In genomic region chr1:223731076-223731770, GRCh38 we compare ENCODE assay signal across 8 cellular contexts. TPM values are rescaled to one million over a fixed set of nuclear protein-coding genes. Genes with fewer than 3 reads are reported as not detected.
DNase-seq lines count a peak whose midpoint lies in the region; TF ChIP-seq lines count a peak whose summit lies in the region.

No MANE protein-coding gene starts in this region.

- H3K27me3 Mint-ChIP-seq in nephron progenitor cell (ENCODE audit: low read depth, poor library complexity) = no peaks in the 10 kb centered on the region
- no peaks in the 10 kb centered on the region for H3K27me3 Mint-ChIP-seq in activated T-helper 2 cell treated with anti-CD3 and anti-CD28 coated beads, Interferon-gamma antibody, Interleukin-2, Interleukin-4, amounts not matched to agents 10 μg/mL and 5 μg/mL and 100 μg/mL, durations not matched to agents 14 hours and 24 hours and 36 hours (ENCODE audit: low read depth)

- H3K4me3 Mint-ChIP-seq in nephron progenitor cell = no peak overlapping the region
- H3K4me3 Mint-ChIP-seq in activated T-helper 2 cell treated with anti-CD3 and anti-CD28 coated beads, Interferon-gamma antibody, Interleukin-2, Interleukin-4, amounts not matched to agents 10 μg/mL and 5 μg/mL and 100 μg/mL, durations not matched to agents 14 hours and 24 hours and 36 hours (ENCODE audit: low read depth) = no peak overlapping the region

- no peak for TF ChIP-seq CTCF in BE2C (IDR thresholded peaks at IDR 0.05; ENCODE audit: low read depth, low read length)
- no peak for TF ChIP-seq CTCF in nephron progenitor cell (IDR thresholded peaks at IDR 0.05)
- TF ChIP-seq CTCF in OCI-LY7 (conservative IDR thresholded peaks at IDR 0.05; ENCODE audit: low read length) = no peak

- in situ Hi-C loops in ACHN (cut with HindIII; ENCODE audit: low pct_ligation_motif_present, low pct_unique_long_range_greater_than_20kb, low sequenced_read_pairs) = no loop called here

- H3K27ac ChIP-seq in epithelial cell of prostate (peak overlapping the region; percentile 99), OCI-LY7 (ENCODE audit: low read depth, low read length, poor library complexity, severe bottlenecking) (no peak overlapping the region)

- H2AFZ ChIP-seq in OCI-LY7 (ENCODE audit: low read length) = no peak overlapping the region

- no peaks in the 10 kb centered on the region for H3K9me2 ChIP-seq in OCI-LY7 (ENCODE audit: insufficient read depth, low read length)

- no peaks in the 10 kb centered on the region for H3K79me2 ChIP-seq in OCI-LY7 (ENCODE audit: insufficient read depth, low read depth, low read length)

- no TSS peak for BruUV-seq in OCI-LY7 (replicated peaks; lab: Mats Ljungman, UMichigan)

- H3K9me3 ChIP-seq in BE2C (no peaks in the 10 kb centered on the region), OCI-LY7 (ENCODE audit: low read length) (no peaks in the 10 kb centered on the region)

- no peaks in the 10 kb centered on the region for H3K27me3 ChIP-seq in BE2C

- H3K4me1 ChIP-seq in BE2C (peaks cover 33% of the 10 kb centered on the region), OCI-LY7 (ENCODE audit: insufficient read depth, low read length, poor library complexity, severe bottlenecking) (no peaks in the 10 kb centered on the region)

- H3K4me3 ChIP-seq in BE2C (ENCODE audit: low read depth, low read length) (no peak overlapping the region), OCI-LY7 (ENCODE audit: low read depth, low read length, poor library complexity, severe bottlenecking) (no peak overlapping the region)

- DNase-seq in BE2C = peak; percentile 82
- peak; percentile 31 for DNase-seq in NCI-H2227 treated with DMSO at 0.1 percent for 48 hours (lab: John Stamatoyannopoulos, UW)
- DNase-seq in epithelial cell of prostate (ENCODE audit: low read depth, low spot score) = no peak
- no peak for DNase-seq in nephron progenitor cell
- DNase-seq in activated T-helper 2 cell treated with anti-CD3 and anti-CD28 coated beads, Interferon-gamma antibody, Interleukin-2, Interleukin-4, amounts not matched to agents 10 μg/mL and 5 μg/mL and 100 μg/mL, durations not matched to agents 14 hours and 24 hours and 36 hours (ENCODE audit: low spot score) = no peak
- DNase-seq in ACHN = no peak
- DNase-seq in OCI-LY7 (ENCODE audit: low spot score) = no peak
- DNase-seq in NCI-H524 (lab: John Stamatoyannopoulos, UW) = no peak

- POLR2A ChIA-PET in OCI-LY7 (lab: Charles Lee) = interaction anchor here (0.7 kb wide), 1 partner anchor 154 kb away, joined by 3 read pairs; no protein-coding TSS in a partner anchor

- peaks cover 66% of the 10 kb centered on the region for H3K4me1 Mint-ChIP-seq in nephron progenitor cell
- peaks cover 40% of the 10 kb centered on the region for H3K4me1 Mint-ChIP-seq in activated T-helper 2 cell treated with anti-CD3 and anti-CD28 coated beads, Interferon-gamma antibody, Interleukin-2, Interleukin-4, amounts not matched to agents 10 μg/mL and 5 μg/mL and 100 μg/mL, durations not matched to agents 14 hours and 24 hours and 36 hours (ENCODE audit: low read depth)

- CTCF ChIA-PET in OCI-LY7 (lab: Charles Lee; ENCODE audit: unreplicated experiment) = interaction anchor here (0.5 kb wide), 1 partner anchor 1652 kb away, joined by 6 read pairs; no protein-coding TSS in a partner anchor

- intact Hi-C loops in activated T-helper 2 cell treated with anti-CD3 and anti-CD28 coated beads, Interferon-gamma antibody, Interleukin-2, Interleukin-4, amounts not matched to agents 10 μg/mL and 5 μg/mL and 100 μg/mL, durations not matched to agents 14 hours and 24 hours and 36 hours (cut with micrococcal nuclease) = no loop called here
- intact Hi-C loops in OCI-LY7 (cut with micrococcal nuclease; ENCODE audit: unreplicated experiment) = no loop called here

- H3K9me3 Mint-ChIP-seq in nephron progenitor cell = no peaks in the 10 kb centered on the region
- no peaks in the 10 kb centered on the region for H3K9me3 Mint-ChIP-seq in activated T-helper 2 cell treated with anti-CD3 and anti-CD28 coated beads, Interferon-gamma antibody, Interleukin-2, Interleukin-4, amounts not matched to agents 10 μg/mL and 5 μg/mL and 100 μg/mL, durations not matched to agents 14 hours and 24 hours and 36 hours

- peak overlapping the region; percentile 43 for H3K27ac Mint-ChIP-seq in nephron progenitor cell
- no peak overlapping the region for H3K27ac Mint-ChIP-seq in activated T-helper 2 cell treated with anti-CD3 and anti-CD28 coated beads, Interferon-gamma antibody, Interleukin-2, Interleukin-4, amounts not matched to agents 10 μg/mL and 5 μg/mL and 100 μg/mL, durations not matched to agents 14 hours and 24 hours and 36 hours

- H3K36me3 ChIP-seq in BE2C (no peaks in the 10 kb centered on the region), OCI-LY7 (ENCODE audit: insufficient read depth, low read length) (no peaks in the 10 kb centered on the region)

- H4K20me1 ChIP-seq in OCI-LY7 (ENCODE audit: insufficient read depth, low read length) = no peaks in the 10 kb centered on the region

- H3K36me3 Mint-ChIP-seq in nephron progenitor cell (ENCODE audit: low read depth) = peaks cover 48% of the 10 kb centered on the region
- H3K36me3 Mint-ChIP-seq in activated T-helper 2 cell treated with anti-CD3 and anti-CD28 coated beads, Interferon-gamma antibody, Interleukin-2, Interleukin-4, amounts not matched to agents 10 μg/mL and 5 μg/mL and 100 μg/mL, durations not matched to agents 14 hours and 24 hours and 36 hours (ENCODE audit: low read depth) = peaks cover 55% of the 10 kb centered on the region

- H3K4me2 ChIP-seq in OCI-LY7 (ENCODE audit: low read length) = no peak overlapping the region

RNA-seq across cellular contexts. Expression of gene CAPN2, which starts 18.9 kb away (rescaled TPM):
- 66.5 TPM for polyA plus RNA-seq in BE2C (2012; ENCODE audit: insufficient read depth, insufficient read length, low read depth)
- total RNA-seq in activated T-helper 2 cell treated with anti-CD3 and anti-CD28 coated beads, Interferon-gamma antibody, Interleukin-2, Interleukin-4, amounts not matched to agents 10 μg/mL and 5 μg/mL and 100 μg/mL, durations not matched to agents 14 hours and 24 hours and 36 hours = 91.3 and 93.5 TPM in 2 replicates
- total RNA-seq in OCI-LY7 (2014; rRNA removed; shearing (Covaris generic)) = not detected in 2 replicates
- 0.52 TPM in 1 of 2 replicates, not detected in the other for total RNA-seq in OCI-LY7 (2022)

Comparison
In these comparisons a context has a peak if more than half of its experiments do, and no peak if none do; other contexts are left out.
1. DNase-seq: peak in BE2C (single experiment) and NCI-H2227 treated with DMSO at 0.1 percent for 48 hours (single experiment); none in epithelial cell of prostate (single experiment), nephron progenitor cell (single experiment), activated T-helper 2 cell treated with anti-CD3 and anti-CD28 coated beads, Interferon-gamma antibody, Interleukin-2, Interleukin-4, amounts not matched to agents 10 μg/mL and 5 μg/mL and 100 μg/mL, durations not matched to agents 14 hours and 24 hours and 36 hours (single experiment), ACHN (single experiment), OCI-LY7 (single experiment) and NCI-H524 (0 of 2).
2. RNA of gene CAPN2, which starts 18.9 kb away (total RNA-seq): 91.3 to 93.5 TPM in activated T-helper 2 cell treated with anti-CD3 and anti-CD28 coated beads, Interferon-gamma antibody, Interleukin-2, Interleukin-4, amounts not matched to agents 10 μg/mL and 5 μg/mL and 100 μg/mL, durations not matched to agents 14 hours and 24 hours and 36 hours; 0.52 TPM in OCI-LY7; every median in the first group is over 10 times any median in the second.